Comparison of ENCODE assay signal across 1 cellular context in genomic region chr7:80890391-80890790, GRCh38.
TF ChIP-seq lines count a peak whose summit lies in the region.

No MANE protein-coding gene starts in this region.

TF ChIP-seq in SK-N-SH treated with all-trans-retinoic acid at 6 μM for 48 hours, 23 proteins besides CTCF, POLR2A, EP300 and RAD21 (continued from another document):
- TF ChIP-seq ARNTL (CRISPR knock-in tag; IDR thresholded peaks at IDR 0.05; ENCODE audit: borderline replicate concordance, low read depth) (no peak), CREB5 (CRISPR knock-in tag; IDR thresholded peaks at IDR 0.05; ENCODE audit: low read depth) (no peak), RARB (CRISPR knock-in tag; IDR thresholded peaks at IDR 0.05) (no peak)
